Comparison of ENCODE assay signal across 11 cellular contexts in genomic region chr14:61563880-61564622, GRCh38.
DNase-seq lines count a peak whose midpoint lies in the region; ATAC-seq and TF ChIP-seq lines count a peak whose summit lies in the region.
"Had no signal": no experiment of that assay in that cellular context is flagged by ENCODE, and none has a peak within 500 bp of the region (broad histone marks: within the 10 kb centered on the region; RNA-seq: fewer than 3 reads in every experiment).

No MANE protein-coding gene starts in this region.

- H3K4me1 ChIP-seq in lung (ENCODE audit: control insufficient read depth in 2 of 2, insufficient read depth in 2 of 2, low read length in 2 of 2): peaks cover 23 to 29% of the 10 kb centered on the region in 2 donors
- peaks cover 89% of the 10 kb centered on the region for H3K4me1 ChIP-seq in vagina

- no peaks in the 10 kb centered on the region for H3K27me3 ChIP-seq in lung (ENCODE audit: control insufficient read depth, insufficient read depth)
- H3K27me3 ChIP-seq in vagina: no peaks in the 10 kb centered on the region
- H3K27me3 ChIP-seq: MG63 had no signal

- no peak for TF ChIP-seq POLR2A in vagina (IDR thresholded peaks at IDR 0.05)

- no peak overlapping the region for H3K4me3 Mint-ChIP-seq in stimulated activated naive CD8-positive, alpha-beta T cell treated with anti-CD3 and anti-CD28 coated beads, Interleukin-15, Interleukin-2, amounts not matched to agents 100 ng/mL and 50 ng/mL, for 24 hours
- no peak overlapping the region for H3K4me3 Mint-ChIP-seq in activated naive CD8-positive, alpha-beta T cell treated with anti-CD3 and anti-CD28 coated beads for 36 hours

- H3K27ac Mint-ChIP-seq in stimulated activated naive CD8-positive, alpha-beta T cell treated with anti-CD3 and anti-CD28 coated beads, Interleukin-15, Interleukin-2, amounts not matched to agents 100 ng/mL and 50 ng/mL, for 24 hours: peak overlapping the region; percentile 78
- peak overlapping the region; percentile 13 for H3K27ac Mint-ChIP-seq in activated naive CD8-positive, alpha-beta T cell treated with anti-CD3 and anti-CD28 coated beads for 36 hours

- H3K9me3 ChIP-seq in lung (ENCODE audit: control insufficient read depth in 2 of 2, insufficient read depth in 1 of 2, low read length in 1 of 2): no peaks in the 10 kb centered on the region
- no peaks in the 10 kb centered on the region for H3K9me3 ChIP-seq in vagina
- H3K9me3 ChIP-seq: MG63 had no signal

- intact Hi-C loops in vagina (cut with DNase I): no loop called here

- 90 to 96% methylated on average over 6 of the region's 6 CpGs for WGBS in lung, 2 donors

- peaks cover 82% of the 10 kb centered on the region for H3K4me1 Mint-ChIP-seq in stimulated activated naive CD8-positive, alpha-beta T cell treated with anti-CD3 and anti-CD28 coated beads, Interleukin-15, Interleukin-2, amounts not matched to agents 100 ng/mL and 50 ng/mL, for 24 hours (ENCODE audit: low read depth)
- H3K4me1 Mint-ChIP-seq in activated naive CD8-positive, alpha-beta T cell treated with anti-CD3 and anti-CD28 coated beads for 36 hours: peaks cover 60% of the 10 kb centered on the region

- no peaks in the 10 kb centered on the region for H3K9me3 Mint-ChIP-seq in stimulated activated naive CD8-positive, alpha-beta T cell treated with anti-CD3 and anti-CD28 coated beads, Interleukin-15, Interleukin-2, amounts not matched to agents 100 ng/mL and 50 ng/mL, for 24 hours
- H3K9me3 Mint-ChIP-seq in activated naive CD8-positive, alpha-beta T cell treated with anti-CD3 and anti-CD28 coated beads for 36 hours: peaks cover 3% of the 10 kb centered on the region

- TF ChIP-seq CTCF in lung (IDR thresholded peaks at IDR 0.05; ENCODE audit: control extremely low read depth, extremely low read depth) (no peak), vagina (IDR thresholded peaks at IDR 0.05) (no peak)

- no peak for DNase-seq in stimulated activated naive CD8-positive, alpha-beta T cell treated with anti-CD3 and anti-CD28 coated beads, Interleukin-15, Interleukin-2, amounts not matched to agents 100 U/mL and 50 U/mL, for 24 hours
- no peak for DNase-seq in activated naive CD8-positive, alpha-beta T cell treated with anti-CD3 and anti-CD28 coated beads for 36 hours
- DNase-seq in lung (ENCODE audit: low spot score) (no peak), vagina (ENCODE audit: extremely low spot score in 2 of 2) (no peak)
- no peak for DNase-seq in stimulated activated CD4-positive, alpha-beta T cell treated with anti-CD3 and anti-CD28 coated beads, Interleukin-4, amount 100 ng/mL, for 24 hours
- DNase-seq: activated CD4-positive, CD25-positive, alpha-beta regulatory T cell; left cardiac atrium had no signal

- H3K4me3 ChIP-seq in lung (no peak overlapping the region), vagina (no peak overlapping the region)
- H3K4me3 ChIP-seq: MG63 had no signal

- ATAC-seq in stimulated activated naive CD8-positive, alpha-beta T cell treated with anti-CD3 and anti-CD28 coated beads, Interleukin-15, Interleukin-2, amounts not matched to agents 100 U/mL and 50 U/mL, for 24 hours: no peak
- ATAC-seq in lung (ENCODE audit: insufficient read depth, low FRiP score) (no peak), GM21825 (IDR thresholded peaks at IDR 0.05; ENCODE audit: unreplicated experiment) (no peak), HG02840 (IDR thresholded peaks at IDR 0.05; ENCODE audit: low FRiP score, unreplicated experiment) (no peak)

- peak overlapping the region; percentile 1 to 24 for H3K27ac ChIP-seq in lung (ENCODE audit: low read depth in 1 of 2, low read length in 1 of 2)
- peak overlapping the region; percentile 85 for H3K27ac ChIP-seq in vagina

- H3K36me3 Mint-ChIP-seq in stimulated activated naive CD8-positive, alpha-beta T cell treated with anti-CD3 and anti-CD28 coated beads, Interleukin-15, Interleukin-2, amounts not matched to agents 100 ng/mL and 50 ng/mL, for 24 hours (ENCODE audit: low read depth): no peaks in the 10 kb centered on the region
- H3K36me3 Mint-ChIP-seq in activated naive CD8-positive, alpha-beta T cell treated with anti-CD3 and anti-CD28 coated beads for 36 hours: peaks cover 20% of the 10 kb centered on the region

- no peaks in the 10 kb centered on the region for H3K36me3 ChIP-seq in lung (ENCODE audit: control insufficient read depth in 2 of 2, insufficient read depth in 2 of 2, low read length in 2 of 2)
- no peaks in the 10 kb centered on the region for H3K36me3 ChIP-seq in vagina
- H3K36me3 ChIP-seq: MG63 had no signal

- no peaks in the 10 kb centered on the region for H3K27me3 Mint-ChIP-seq in stimulated activated naive CD8-positive, alpha-beta T cell treated with anti-CD3 and anti-CD28 coated beads, Interleukin-15, Interleukin-2, amounts not matched to agents 100 ng/mL and 50 ng/mL, for 24 hours
- H3K27me3 Mint-ChIP-seq in activated naive CD8-positive, alpha-beta T cell treated with anti-CD3 and anti-CD28 coated beads for 36 hours: no peaks in the 10 kb centered on the region
